24 cellular contexts compared by ENCODE assay signal in the genomic region with DNA sequence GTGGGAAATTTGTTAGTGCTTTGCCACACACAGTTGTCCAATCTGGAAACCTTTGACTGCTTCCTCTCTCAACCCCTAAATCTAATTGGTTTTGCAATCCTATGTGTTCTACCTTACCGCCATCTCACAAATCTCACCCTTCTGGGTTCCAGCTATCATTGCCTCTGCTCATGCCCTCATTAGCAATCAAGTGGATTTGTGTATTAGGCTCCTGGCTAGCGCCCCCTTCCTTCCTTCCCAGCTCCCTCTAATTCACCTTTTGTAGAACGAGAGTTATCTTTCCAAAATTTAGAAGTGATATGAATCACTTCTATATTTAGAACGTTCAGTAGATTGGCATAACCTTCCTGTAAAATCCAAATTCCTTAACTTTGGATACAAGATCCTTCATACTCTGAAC. TPM values are rescaled to one million over a fixed set of nuclear protein-coding genes. Genes with fewer than 3 reads are reported as not detected.
DNase-seq lines count a peak whose midpoint lies in the region; ATAC-seq, FAIRE-seq and TF ChIP-seq lines count a peak whose summit lies in the region.
"Had no signal": no experiment of that assay in that cellular context is flagged by ENCODE, and none has a peak within 500 bp of the region (broad histone marks: within the 10 kb centered on the region; RNA-seq: fewer than 3 reads in every experiment).

No MANE protein-coding gene starts in this region.

- no peak overlapping the region for H2AK5ac ChIP-seq in H9 (ENCODE audit: insufficient read length, low read length)

- CTCF ChIA-PET in WTC11 (lab: Charles Lee), result interaction anchor here (0.7 to 1.6 kb wide), 9 partner anchors 9 to 78 kb away, joined by 3 to 9 read pairs (median 4); a partner anchor contains a TSS

- no peaks in the 10 kb centered on the region for H3K9me1 ChIP-seq in keratinocyte (ENCODE audit: control insufficient read depth, extremely low read depth, insufficient read depth, low read length)

- no peak overlapping the region for H2BK5ac ChIP-seq in H9 (ENCODE audit: insufficient read length, low read length)

- H3K27ac ChIP-seq in H9 (ENCODE audit: insufficient read length, low read depth, low read length) (no peak overlapping the region), keratinocyte (ENCODE audit: control insufficient read depth, insufficient read depth, low read length) (peak overlapping the region; percentile 27), thymus (ENCODE audit: low read depth) (peak overlapping the region; percentile 56)
- H3K27ac ChIP-seq: BLaER1, HL-60 had no signal

- POLR2A ChIA-PET in WTC11 (lab: Charles Lee), result no interaction called here

- no peak overlapping the region for H2BK120ac ChIP-seq in H9 (ENCODE audit: low read depth, low read length, poor library complexity, severe bottlenecking)

- H4K91ac ChIP-seq in H9 (ENCODE audit: insufficient read length, low read depth, low read length), result no peak overlapping the region

- H3K4me1 Mint-ChIP-seq in H9 (peaks cover 8 to 9% of the 10 kb centered on the region in 2 experiments), WTC11 (peaks cover 17% of the 10 kb centered on the region)

- no peak overlapping the region for H2BK20ac ChIP-seq in H9 (ENCODE audit: low read depth, low read length, poor library complexity, severe bottlenecking)

- FAIRE-seq in keratinocyte (lab: Jason Lieb, UNC), result no peak
- FAIRE-seq: GM18507 had no signal

- H2BK15ac ChIP-seq in H9 (ENCODE audit: low read depth, low read length), result no peak overlapping the region

- H3K4ac ChIP-seq in H9 (ENCODE audit: low read depth, low read length), result no peak overlapping the region

- peak overlapping the region in 2 of 3 experiments; percentile 2 to 18 for H3K4me3 ChIP-seq in keratinocyte (ENCODE audit: control insufficient read depth in 2 of 3, extremely low read depth in 1 of 3, insufficient read depth in 2 of 3, low read depth in 1 of 3, low read length in 3 of 3)
- H3K4me3 ChIP-seq in thymus (ENCODE audit: low read length), result no peak overlapping the region
- H3K4me3 ChIP-seq: BLaER1 had no signal

- H3K4me3 Mint-ChIP-seq in H9 (no peak overlapping the region), WTC11 (no peak overlapping the region)
- H3K4me3 Mint-ChIP-seq: CD4-positive, alpha-beta T cell; HFFc6 had no signal

- H3K9me3 ChIP-seq in H9 (ENCODE audit: control insufficient read depth, low read depth, low read length) (no peaks in the 10 kb centered on the region), keratinocyte (ENCODE audit: control insufficient read depth, low read depth, low read length) (no peaks in the 10 kb centered on the region), thymus (ENCODE audit: control insufficient read depth) (no peaks in the 10 kb centered on the region)
- H3K9me3 ChIP-seq: BLaER1 had no signal

- H3K36me3 ChIP-seq in keratinocyte (ENCODE audit: control insufficient read depth in 2 of 2, extremely low read depth in 1 of 2, insufficient read depth in 2 of 2, low read length in 2 of 2), result no peaks in the 10 kb centered on the region
- H3K36me3 ChIP-seq in thymus (ENCODE audit: control insufficient read depth, insufficient read depth), result no peaks in the 10 kb centered on the region
- H3K36me3 ChIP-seq: BLaER1 had no signal

- no peaks in the 10 kb centered on the region for H3K27me3 ChIP-seq in H9 (ENCODE audit: insufficient read depth, low read length)
- no peaks in the 10 kb centered on the region for H3K27me3 ChIP-seq in keratinocyte (ENCODE audit: control insufficient read depth, extremely low read depth, insufficient read depth, low read length)
- no peaks in the 10 kb centered on the region for H3K27me3 ChIP-seq in thymus (ENCODE audit: control insufficient read depth, insufficient read depth)
- H3K27me3 ChIP-seq: BLaER1 had no signal

- no peak overlapping the region for H3K56ac ChIP-seq in H9 (ENCODE audit: insufficient read length, low read depth, low read length)

- no peak for DNase-seq in H9
- DNase-seq in WTC11 (ENCODE audit: low spot score), result no peak
- no peak for DNase-seq in keratinocyte (ENCODE audit: low read depth, low spot score)
- DNase-seq in dermis blood vessel endothelial cell, result no peak
- DNase-seq in HT-29 (ENCODE audit: low spot score), result no peak
- DNase-seq in GM03348 (ENCODE audit: low spot score), result no peak
- DNase-seq: CD4-positive, alpha-beta T cell; COR-L47; DND-41; H7; HFFc6; KBM-7; NCI-H1105 treated with DMSO at 0.1 percent for 48 hours; NCI-H2029 treated with DMSO at 0.1 percent for 48 hours; NCI-H226; NCI-H524; NCI-H774; Right ventricle myocardium superior had no signal

- no peaks in the 10 kb centered on the region for H3K23me2 ChIP-seq in H9 (ENCODE audit: insufficient read length, low read depth, low read length, poor library complexity, severe bottlenecking)

- no peak overlapping the region for H2BK12ac ChIP-seq in H9 (ENCODE audit: insufficient read length, low read depth, low read length)

- no peaks in the 10 kb centered on the region for H3K27me3 Mint-ChIP-seq in H9 (ENCODE audit: low read depth)
- no peaks in the 10 kb centered on the region; the same call in 1 of the 2 replicates for H3K27me3 Mint-ChIP-seq in WTC11 (ENCODE audit: low read depth)

- H3K79me2 ChIP-seq in H9 (ENCODE audit: insufficient read depth, low read length), result no peaks in the 10 kb centered on the region
- H3K79me2 ChIP-seq in keratinocyte (ENCODE audit: control insufficient read depth, insufficient read depth, low read length), result no peaks in the 10 kb centered on the region

- no peak overlapping the region for H3K4me2 ChIP-seq in H9 (ENCODE audit: insufficient read depth, insufficient read length, low read length)
- H3K4me2 ChIP-seq in keratinocyte (ENCODE audit: control insufficient read depth, extremely low read depth, insufficient read depth, low read depth, low read length), result peak overlapping the region; percentile 39
- H3K4me2 ChIP-seq: BLaER1 had no signal

- H2AFZ ChIP-seq in H9 (ENCODE audit: low read length), result no peak overlapping the region
- H2AFZ ChIP-seq in keratinocyte (ENCODE audit: control insufficient read depth, low read length), result peak overlapping the region; percentile 29

- TF ChIP-seq CTCF in H9 (conservative IDR thresholded peaks at IDR 0.05) (peak; percentile 44; the same call in 2 of the 3 replicates), WTC11 (IDR thresholded peaks at IDR 0.05) (no peak), keratinocyte (optimal IDR thresholded peaks at IDR 0.05 in 1 of 3, IDR thresholded peaks at IDR 0.05 in 1 of 3, conservative IDR thresholded peaks at IDR 0.05 in 1 of 3; ENCODE audit: extremely low read depth in 1 of 3, insufficient read depth in 2 of 3, low read length in 3 of 3) (peak in 2 of 3 experiments; percentile 20 to 26)

- no peak overlapping the region for H4K8ac ChIP-seq in H9 (replicated peaks; ENCODE audit: insufficient read length, low read depth, low read length)

- H3K79me1 ChIP-seq in H9 (ENCODE audit: insufficient read depth, low read depth, low read length, poor library complexity, severe bottlenecking), result no peaks in the 10 kb centered on the region

- H3K27ac Mint-ChIP-seq in H9 (no peak overlapping the region), WTC11 (no peak overlapping the region)
- H3K27ac Mint-ChIP-seq: CD4-positive, alpha-beta T cell; HFFc6 had no signal

- no peak overlapping the region for H3K23ac ChIP-seq in H9 (ENCODE audit: insufficient read length, low read depth, low read length)

- peak; percentile 61 for ATAC-seq in WTC11

- H4K20me1 ChIP-seq in H9 (ENCODE audit: control insufficient read depth, insufficient read depth, insufficient read length) (no peaks in the 10 kb centered on the region), keratinocyte (ENCODE audit: control insufficient read depth, extremely low read depth, insufficient read depth, low read length) (no peaks in the 10 kb centered on the region)
- H4K20me1 ChIP-seq: BLaER1 had no signal

- dilution Hi-C loops in keratinocyte (cut with MboI; ENCODE audit: extremely low pct_ligation_motif_present, low sequenced_read_pairs), result no loop called here

- WGBS in H9 (ENCODE audit: extremely low coverage, insufficient read length, low lambda C conversion rate), result no CpG with 5 or more reads among the region's 4 CpGs
- 83% methylated on average over 4 of the region's 4 CpGs for WGBS in thymus

- no peak overlapping the region for H4K5ac ChIP-seq in H9 (ENCODE audit: insufficient read length, low read depth, low read length)

- H3K14ac ChIP-seq in H9 (ENCODE audit: insufficient read depth, low read length), result no peak overlapping the region

- H3K4me1 ChIP-seq in H9 (ENCODE audit: insufficient read depth, low read length), result no peaks in the 10 kb centered on the region
- peaks cover 25% of the 10 kb centered on the region for H3K4me1 ChIP-seq in keratinocyte (ENCODE audit: control insufficient read depth, extremely low read depth, insufficient read depth, low read length)
- no peaks in the 10 kb centered on the region for H3K4me1 ChIP-seq in thymus (ENCODE audit: control insufficient read depth, insufficient read depth, low read length)
- H3K4me1 ChIP-seq: BLaER1 had no signal

- no peak overlapping the region for H3K9ac ChIP-seq in H9 (ENCODE audit: extremely low read depth, insufficient read length, low read length)
- no peak overlapping the region for H3K9ac ChIP-seq in keratinocyte (ENCODE audit: control insufficient read depth, extremely low read depth, insufficient read depth, low read length)
- H3K9ac ChIP-seq: BLaER1 had no signal

- H3K36me3 Mint-ChIP-seq in H9 (ENCODE audit: insufficient read depth in 1 of 3, low read depth in 3 of 3) (peaks cover 0 to 5% (median 3%) of the 10 kb centered on the region in 3 experiments; a peak in 2 of 7 replicates), WTC11 (peaks cover 4% of the 10 kb centered on the region; the same call in 1 of the 2 replicates)

- H3K9me3 Mint-ChIP-seq in H9, result no peaks in the 10 kb centered on the region; a peak in 3 of 5 replicates
- H3K9me3 Mint-ChIP-seq in WTC11, result peaks cover 19% of the 10 kb centered on the region
- H3K9me3 Mint-ChIP-seq: CD4-positive, alpha-beta T cell; HFFc6 had no signal

- no peak overlapping the region for H3K18ac ChIP-seq in H9 (ENCODE audit: insufficient read length, low read depth, low read length)

- no peak overlapping the region for H3T11ph ChIP-seq in H9 (ENCODE audit: low read length)

RNA-seq across cellular contexts. Expression of a gene that starts 18.6 kb away (rescaled TPM):
- total RNA-seq in H9 (2021), result not detected in 2 replicates
- 0.30 TPM in 1 of 3 replicates, not detected in the others for total RNA-seq in WTC11 (2021)
- 0.07 to 0.17 TPM in 2 of 3 replicates, not detected in the other for polyA plus RNA-seq in keratinocyte
- polyA plus RNA-seq in keratinocyte (2011; ENCODE audit: low read depth), result not detected
- 0.04 TPM in 1 of 2 replicates, not detected in the other for polyA plus RNA-seq in keratinocyte (2011; cell fraction: cytosol; rRNA removed)
- polyA plus RNA-seq in keratinocyte (2011; cell fraction: nucleus; rRNA removed), result not detected in 2 replicates
- 0.30 TPM in 1 of 2 replicates, not detected in the other for polyA plus RNA-seq in keratinocyte (2012; ENCODE audit: low replicate concordance)
- polyA minus RNA-seq in keratinocyte, result 0.93 to 1.3 TPM in 2 of 3 replicates, not detected in the other
- polyA minus RNA-seq in keratinocyte (2011; cell fraction: cytosol; rRNA and poly(A)+ RNA removed), result not detected
- not detected in 2 replicates for polyA minus RNA-seq in keratinocyte (2011; cell fraction: nucleus; rRNA and poly(A)+ RNA removed)
- 10.8 TPM for polyA plus RNA-seq in thymus
- total RNA-seq in dermis blood vessel endothelial cell, result not detected in 2 replicates
- total RNA-seq in HT-29 (2014; rRNA removed; shearing (Covaris generic)), result not detected in 2 replicates
- total RNA-seq: CD4-positive, alpha-beta T cell; H7; HFFc6; HT1080; SK-MEL-5 had no signal

RNA-seq across cellular contexts. Expression of a gene that starts 47.1 kb away (rescaled TPM):
- total RNA-seq in H9 (2021) (1.8 and 3.0 TPM in 2 replicates), WTC11 (2021) (1.8 to 3.8 TPM (median 3.6 TPM) in 3 replicates), dermis blood vessel endothelial cell (0.56 and 2.9 TPM in 2 replicates)
- polyA plus RNA-seq in keratinocyte (2.9 to 6.2 TPM (median 4.7 TPM) in 3 replicates), thymus (6.9 TPM)
- 1.9 TPM for polyA plus RNA-seq in keratinocyte (2011; ENCODE audit: low read depth)
- polyA plus RNA-seq in keratinocyte (2011; cell fraction: cytosol; rRNA removed), result 1.9 and 4.0 TPM in 2 replicates
- 5.2 and 5.9 TPM in 2 replicates for polyA plus RNA-seq in keratinocyte (2011; cell fraction: nucleus; rRNA removed)
- polyA plus RNA-seq in keratinocyte (2012; ENCODE audit: low replicate concordance), result 1.6 and 2.1 TPM in 2 replicates
- 0.39 to 4.1 TPM (median 3.6 TPM) in 3 replicates for polyA minus RNA-seq in keratinocyte
- 1.5 TPM for polyA minus RNA-seq in keratinocyte (2011; cell fraction: cytosol; rRNA and poly(A)+ RNA removed)
- polyA minus RNA-seq in keratinocyte (2011; cell fraction: nucleus; rRNA and poly(A)+ RNA removed), result 2.0 and 5.0 TPM in 2 replicates
- 1.5 TPM in 1 of 2 replicates, not detected in the other for total RNA-seq in HT-29 (2014; rRNA removed; shearing (Covaris generic))
